ENCODE assay signal across 8 cellular contexts in genomic region chr3:12483364-12483763, GRCh38. TPM values are rescaled to one million over a fixed set of nuclear protein-coding genes. Genes with fewer than 3 reads are reported as not detected.
DNase-seq lines count a peak whose midpoint lies in the region; ATAC-seq and TF ChIP-seq lines count a peak whose summit lies in the region.

No MANE protein-coding gene starts in this region.

- H3K4me1 Mint-ChIP-seq in activated T-cell treated with anti-CD3 and anti-CD28 coated beads, Interleukin-2, amount 50 U/mL, for 24 hours (ENCODE audit: low read depth) = peaks cover 47% of the 10 kb centered on the region
- H3K4me1 Mint-ChIP-seq in T-helper 17 cell = peaks cover 43% of the 10 kb centered on the region

- H3K4me1 ChIP-seq in stomach smooth muscle (ENCODE audit: control insufficient read depth, insufficient read depth, low read length) = peaks cover 23% of the 10 kb centered on the region

- H3K9me3 ChIP-seq in T-helper 17 cell (ENCODE audit: control insufficient read depth, low read length, poor library complexity, severe bottlenecking) (no peaks in the 10 kb centered on the region), stomach smooth muscle (ENCODE audit: control insufficient read depth in 2 of 2, low read length in 2 of 2) (no peaks in the 10 kb centered on the region)

- peak overlapping the region; percentile 37 for H3K27ac ChIP-seq in stomach smooth muscle (ENCODE audit: low read length)

- no peaks in the 10 kb centered on the region for H3K9me3 Mint-ChIP-seq in activated T-cell treated with anti-CD3 and anti-CD28 coated beads, Interleukin-2, amount 50 U/mL, for 24 hours

- H3K27me3 ChIP-seq in stomach smooth muscle (ENCODE audit: control insufficient read depth in 1 of 2, insufficient read depth in 2 of 2, low read length in 2 of 2) = no peaks in the 10 kb centered on the region

- peaks cover 36% of the 10 kb centered on the region for H3K36me3 Mint-ChIP-seq in activated T-cell treated with anti-CD3 and anti-CD28 coated beads, Interleukin-2, amount 50 U/mL, for 24 hours (ENCODE audit: low read depth)
- no peaks in the 10 kb centered on the region for H3K36me3 Mint-ChIP-seq in T-helper 17 cell (ENCODE audit: low read depth)

- H3K36me3 ChIP-seq in stomach smooth muscle (ENCODE audit: control insufficient read depth in 2 of 2, insufficient read depth in 2 of 2, low read length in 2 of 2) = no peaks in the 10 kb centered on the region

- peak overlapping the region; percentile 79 to 88 for H3K4me3 ChIP-seq in stomach smooth muscle (ENCODE audit: low read length in 2 of 2)

- H3K27me3 Mint-ChIP-seq in activated T-cell treated with anti-CD3 and anti-CD28 coated beads, Interleukin-2, amount 50 U/mL, for 24 hours = no peaks in the 10 kb centered on the region
- no peaks in the 10 kb centered on the region for H3K27me3 Mint-ChIP-seq in T-helper 17 cell

- CTCF ChIA-PET in GM10248 (lab: Yijun Ruan, JAX) = interaction anchor here (1.1 to 12.8 kb wide), 5 partner anchors 237 to 408 kb away, joined by 3 to 278 read pairs (median 6); partner anchors contain the start of gene RPL32

- DNase-seq in activated T-cell treated with anti-CD3 and anti-CD28 coated beads, Interleukin-2, amount 50 U/mL, for 24 hours = no peak
- DNase-seq in activated T-cell treated with anti-CD3 and anti-CD28 coated beads for 4 hours (no peak), T-helper 17 cell (no peak), glomerular visceral epithelial cell (ENCODE audit: extremely low spot score) (peak; percentile 28), GM10248 (ENCODE audit: extremely low spot score) (no peak), NCI-H774 (lab: John Stamatoyannopoulos, UW) (no peak)

- H3K4me3 Mint-ChIP-seq in activated T-cell treated with anti-CD3 and anti-CD28 coated beads, Interleukin-2, amount 50 U/mL, for 24 hours = peak overlapping the region; percentile 91
- H3K4me3 Mint-ChIP-seq in T-helper 17 cell = peak overlapping the region; percentile 95

- TF ChIP-seq CTCF in GM10248 (IDR thresholded peaks at IDR 0.05; ENCODE audit: control extremely low read depth, extremely low read depth, low read depth, missing control alignments) = no peak

- no peak for ATAC-seq in T-helper 17 cell
- ATAC-seq in GM21423 (IDR thresholded peaks at IDR 0.05; ENCODE audit: unreplicated experiment) = no peak

- POLR2A ChIA-PET in GM10248 (lab: Yijun Ruan, JAX) = no interaction called here

- H3K9ac ChIP-seq in stomach smooth muscle (ENCODE audit: low read length in 2 of 2) = peak overlapping the region; percentile 63 to 80

- peak overlapping the region; percentile 96 for H3K27ac Mint-ChIP-seq in activated T-cell treated with anti-CD3 and anti-CD28 coated beads, Interleukin-2, amount 50 U/mL, for 24 hours
- peak overlapping the region; percentile 99 for H3K27ac Mint-ChIP-seq in T-helper 17 cell

RNA-seq across cellular contexts. Expression of gene TSEN2, which starts 0.9 kb away (rescaled TPM):
- 10 to 100 TPM in 1 of 2 donors, 1 to 10 TPM in 1; 9.1 to 12.5 TPM for total RNA-seq in T-helper 17 cell
